In the genomic region with DNA sequence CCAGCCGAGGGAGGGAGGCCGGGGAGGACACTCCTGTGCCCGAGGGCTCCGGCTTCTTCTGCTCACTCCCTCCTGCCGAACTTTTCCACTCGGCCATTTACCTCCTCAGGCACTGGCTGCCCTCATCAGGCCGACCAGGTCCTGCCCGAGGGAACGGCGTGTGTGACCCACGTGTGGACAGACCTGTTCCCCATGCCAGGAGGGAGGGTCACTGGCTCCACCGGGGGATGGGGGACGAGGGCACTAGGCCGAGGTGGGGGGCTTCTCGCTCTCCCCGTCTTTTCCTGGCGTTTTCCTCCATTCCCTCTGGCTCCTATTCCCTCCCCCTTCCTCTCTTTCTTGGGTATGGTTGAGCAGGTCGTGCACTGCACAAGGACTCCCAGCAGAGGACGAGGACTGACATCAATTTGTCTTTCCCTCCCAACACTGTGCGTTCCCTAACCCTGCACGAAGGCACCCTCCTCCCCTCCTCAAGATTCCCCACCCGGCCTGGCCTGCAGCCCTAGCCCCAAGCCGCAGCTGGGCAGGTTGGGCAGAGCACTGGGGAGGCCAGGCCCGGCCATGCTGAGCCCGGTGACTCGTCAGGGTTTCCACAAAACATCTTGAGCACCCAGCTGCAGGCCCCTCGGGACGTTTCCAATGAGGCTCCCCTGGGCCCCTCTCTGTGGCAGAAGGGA, we compare ENCODE assay signal across 1 cellular context.
TF ChIP-seq lines count a peak whose summit lies in the region.

No MANE protein-coding gene starts in this region.

TF ChIP-seq in GM12878, 131 proteins besides CTCF, POLR2A, EP300 and RAD21:
- TF ChIP-seq, protein P1, sequence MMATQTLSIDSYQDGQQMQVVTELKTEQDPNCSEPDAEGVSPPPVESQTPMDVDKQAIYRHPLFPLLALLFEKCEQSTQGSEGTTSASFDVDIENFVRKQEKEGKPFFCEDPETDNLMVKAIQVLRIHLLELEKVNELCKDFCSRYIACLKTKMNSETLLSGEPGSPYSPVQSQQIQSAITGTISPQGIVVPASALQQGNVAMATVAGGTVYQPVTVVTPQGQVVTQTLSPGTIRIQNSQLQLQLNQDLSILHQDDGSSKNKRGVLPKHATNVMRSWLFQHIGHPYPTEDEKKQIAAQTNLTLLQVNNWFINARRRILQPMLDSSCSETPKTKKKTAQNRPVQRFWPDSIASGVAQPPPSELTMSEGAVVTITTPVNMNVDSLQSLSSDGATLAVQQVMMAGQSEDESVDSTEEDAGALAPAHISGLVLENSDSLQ (IDR thresholded peaks at IDR 0.05): no peak
- TF ChIP-seq MEF2A (IDR thresholded peaks at IDR 0.05; ENCODE audit: insufficient read depth, low read depth, low read length): no peak
- TF ChIP-seq CHD4 (IDR thresholded peaks at IDR 0.05): no peak
- no peak for TF ChIP-seq NR2C1 (IDR thresholded peaks at IDR 0.05)
- TF ChIP-seq, protein P2, sequence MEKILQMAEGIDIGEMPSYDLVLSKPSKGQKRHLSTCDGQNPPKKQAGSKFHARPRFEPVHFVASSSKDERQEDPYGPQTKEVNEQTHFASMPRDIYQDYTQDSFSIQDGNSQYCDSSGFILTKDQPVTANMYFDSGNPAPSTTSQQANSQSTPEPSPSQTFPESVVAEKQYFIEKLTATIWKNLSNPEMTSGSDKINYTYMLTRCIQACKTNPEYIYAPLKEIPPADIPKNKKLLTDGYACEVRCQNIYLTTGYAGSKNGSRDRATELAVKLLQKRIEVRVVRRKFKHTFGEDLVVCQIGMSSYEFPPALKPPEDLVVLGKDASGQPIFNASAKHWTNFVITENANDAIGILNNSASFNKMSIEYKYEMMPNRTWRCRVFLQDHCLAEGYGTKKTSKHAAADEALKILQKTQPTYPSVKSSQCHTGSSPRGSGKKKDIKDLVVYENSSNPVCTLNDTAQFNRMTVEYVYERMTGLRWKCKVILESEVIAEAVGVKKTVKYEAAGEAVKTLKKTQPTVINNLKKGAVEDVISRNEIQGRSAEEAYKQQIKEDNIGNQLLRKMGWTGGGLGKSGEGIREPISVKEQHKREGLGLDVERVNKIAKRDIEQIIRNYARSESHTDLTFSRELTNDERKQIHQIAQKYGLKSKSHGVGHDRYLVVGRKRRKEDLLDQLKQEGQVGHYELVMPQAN (conservative IDR thresholded peaks at IDR 0.05): no peak
- TF ChIP-seq NRF1 (conservative IDR thresholded peaks at IDR 0.05; ENCODE audit: low read depth, low read length): no peak
- TF ChIP-seq SMAD1 (IDR thresholded peaks at IDR 0.05; ENCODE audit: low read depth, partially characterized antibody): no peak
- no peak for TF ChIP-seq JUND (IDR thresholded peaks at IDR 0.05; ENCODE audit: low read depth, low read length)
- peak; percentile 46; the same call in 1 of the 2 replicates for TF ChIP-seq SMARCA5 (IDR thresholded peaks at IDR 0.05)
- no peak for TF ChIP-seq ZNF622 (IDR thresholded peaks at IDR 0.05)
- TF ChIP-seq SMC3 (IDR thresholded peaks at IDR 0.05; ENCODE audit: borderline replicate concordance, low read length): no peak
- TF ChIP-seq, protein P3, sequence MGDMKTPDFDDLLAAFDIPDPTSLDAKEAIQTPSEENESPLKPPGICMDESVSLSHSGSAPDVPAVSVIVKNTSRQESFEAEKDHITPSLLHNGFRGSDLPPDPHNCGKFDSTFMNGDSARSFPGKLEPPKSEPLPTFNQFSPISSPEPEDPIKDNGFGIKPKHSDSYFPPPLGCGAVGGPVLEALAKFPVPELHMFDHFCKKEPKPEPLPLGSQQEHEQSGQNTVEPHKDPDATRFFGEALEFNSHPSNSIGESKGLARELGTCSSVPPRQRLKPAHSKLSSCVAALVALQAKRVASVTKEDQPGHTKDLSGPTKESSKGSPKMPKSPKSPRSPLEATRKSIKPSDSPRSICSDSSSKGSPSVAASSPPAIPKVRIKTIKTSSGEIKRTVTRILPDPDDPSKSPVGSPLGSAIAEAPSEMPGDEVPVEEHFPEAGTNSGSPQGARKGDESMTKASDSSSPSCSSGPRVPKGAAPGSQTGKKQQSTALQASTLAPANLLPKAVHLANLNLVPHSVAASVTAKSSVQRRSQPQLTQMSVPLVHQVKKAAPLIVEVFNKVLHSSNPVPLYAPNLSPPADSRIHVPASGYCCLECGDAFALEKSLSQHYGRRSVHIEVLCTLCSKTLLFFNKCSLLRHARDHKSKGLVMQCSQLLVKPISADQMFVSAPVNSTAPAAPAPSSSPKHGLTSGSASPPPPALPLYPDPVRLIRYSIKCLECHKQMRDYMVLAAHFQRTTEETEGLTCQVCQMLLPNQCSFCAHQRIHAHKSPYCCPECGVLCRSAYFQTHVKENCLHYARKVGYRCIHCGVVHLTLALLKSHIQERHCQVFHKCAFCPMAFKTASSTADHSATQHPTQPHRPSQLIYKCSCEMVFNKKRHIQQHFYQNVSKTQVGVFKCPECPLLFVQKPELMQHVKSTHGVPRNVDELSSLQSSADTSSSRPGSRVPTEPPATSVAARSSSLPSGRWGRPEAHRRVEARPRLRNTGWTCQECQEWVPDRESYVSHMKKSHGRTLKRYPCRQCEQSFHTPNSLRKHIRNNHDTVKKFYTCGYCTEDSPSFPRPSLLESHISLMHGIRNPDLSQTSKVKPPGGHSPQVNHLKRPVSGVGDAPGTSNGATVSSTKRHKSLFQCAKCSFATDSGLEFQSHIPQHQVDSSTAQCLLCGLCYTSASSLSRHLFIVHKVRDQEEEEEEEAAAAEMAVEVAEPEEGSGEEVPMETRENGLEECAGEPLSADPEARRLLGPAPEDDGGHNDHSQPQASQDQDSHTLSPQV (IDR thresholded peaks at IDR 0.05): no peak
- TF ChIP-seq, protein P4, sequence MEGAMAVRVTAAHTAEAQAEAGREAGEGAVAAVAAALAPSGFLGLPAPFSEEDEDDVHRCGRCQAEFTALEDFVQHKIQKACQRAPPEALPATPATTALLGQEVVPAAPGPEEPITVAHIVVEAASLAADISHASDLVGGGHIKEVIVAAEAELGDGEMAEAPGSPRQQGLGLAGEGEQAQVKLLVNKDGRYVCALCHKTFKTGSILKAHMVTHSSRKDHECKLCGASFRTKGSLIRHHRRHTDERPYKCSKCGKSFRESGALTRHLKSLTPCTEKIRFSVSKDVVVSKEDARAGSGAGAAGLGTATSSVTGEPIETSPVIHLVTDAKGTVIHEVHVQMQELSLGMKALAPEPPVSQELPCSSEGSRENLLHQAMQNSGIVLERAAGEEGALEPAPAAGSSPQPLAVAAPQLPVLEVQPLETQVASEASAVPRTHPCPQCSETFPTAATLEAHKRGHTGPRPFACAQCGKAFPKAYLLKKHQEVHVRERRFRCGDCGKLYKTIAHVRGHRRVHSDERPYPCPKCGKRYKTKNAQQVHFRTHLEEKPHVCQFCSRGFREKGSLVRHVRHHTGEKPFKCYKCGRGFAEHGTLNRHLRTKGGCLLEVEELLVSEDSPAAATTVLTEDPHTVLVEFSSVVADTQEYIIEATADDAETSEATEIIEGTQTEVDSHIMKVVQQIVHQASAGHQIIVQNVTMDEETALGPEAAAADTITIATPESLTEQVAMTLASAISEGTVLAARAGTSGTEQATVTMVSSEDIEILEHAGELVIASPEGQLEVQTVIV (IDR thresholded peaks at IDR 0.05; ENCODE audit: borderline replicate concordance, partially characterized antibody): no peak
- no peak for TF ChIP-seq MYC (IDR thresholded peaks at IDR 0.05; ENCODE audit: insufficient read depth, insufficient read length, insufficient replicate concordance, low read length, severe bottlenecking)
- TF ChIP-seq IKZF1 (conservative IDR thresholded peaks at IDR 0.05): 0 out of 2 replicates have a peak, but pooled peaks have one; percentile 16
- no peak for TF ChIP-seq FOXM1 (IDR thresholded peaks at IDR 0.05; ENCODE audit: low read depth, low read length)
TF ChIP-seq in GM12878: peak in this region for 2.
